ENCODE assay signal across 1 cellular context in genomic region chr4:10491420-10491819, GRCh38.
TF ChIP-seq lines count a peak whose summit lies in the region.

No MANE protein-coding gene starts in this region.

TF ChIP-seq in HepG2, 621 proteins besides CTCF, POLR2A, EP300 and RAD21 (continued from another document):
- TF ChIP-seq THAP9 (CRISPR knock-in tag; IDR thresholded peaks at IDR 0.05; ENCODE audit: borderline replicate concordance) (no peak), RERE (CRISPR knock-in tag; IDR thresholded peaks at IDR 0.05; ENCODE audit: low read depth) (no peak), DNMT1 (CRISPR knock-in tag; IDR thresholded peaks at IDR 0.05) (no peak), SOX13 (IDR thresholded peaks at IDR 0.05) (no peak), SOX13 (CRISPR knock-in tag; conservative IDR thresholded peaks at IDR 0.05 in 1 of 2, IDR thresholded peaks at IDR 0.05 in 1 of 2) (no peak), GATA4 (IDR thresholded peaks at IDR 0.05; ENCODE audit: borderline replicate concordance, low read depth) (no peak), ZNF570 (CRISPR knock-in tag; IDR thresholded peaks at IDR 0.05; ENCODE audit: borderline replicate concordance) (no peak), AHDC1 (CRISPR knock-in tag; IDR thresholded peaks at IDR 0.05; ENCODE audit: borderline replicate concordance) (no peak), ZNF772 (CRISPR knock-in tag; IDR thresholded peaks at IDR 0.05) (no peak), JARID2 (CRISPR knock-in tag; IDR thresholded peaks at IDR 0.05; ENCODE audit: insufficient replicate concordance) (no peak), ZNF543 (CRISPR knock-in tag; IDR thresholded peaks at IDR 0.05) (no peak), ZNF724P (CRISPR knock-in tag; IDR thresholded peaks at IDR 0.05; ENCODE audit: borderline replicate concordance) (no peak), TCF7 (IDR thresholded peaks at IDR 0.05; ENCODE audit: low read depth) (no peak), RCOR2 (CRISPR knock-in tag; IDR thresholded peaks at IDR 0.05) (no peak), ZNF639 (CRISPR knock-in tag; conservative IDR thresholded peaks at IDR 0.05) (no peak)
- TF ChIP-seq, protein P1, sequence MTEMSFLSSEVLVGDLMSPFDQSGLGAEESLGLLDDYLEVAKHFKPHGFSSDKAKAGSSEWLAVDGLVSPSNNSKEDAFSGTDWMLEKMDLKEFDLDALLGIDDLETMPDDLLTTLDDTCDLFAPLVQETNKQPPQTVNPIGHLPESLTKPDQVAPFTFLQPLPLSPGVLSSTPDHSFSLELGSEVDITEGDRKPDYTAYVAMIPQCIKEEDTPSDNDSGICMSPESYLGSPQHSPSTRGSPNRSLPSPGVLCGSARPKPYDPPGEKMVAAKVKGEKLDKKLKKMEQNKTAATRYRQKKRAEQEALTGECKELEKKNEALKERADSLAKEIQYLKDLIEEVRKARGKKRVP (CRISPR knock-in tag; IDR thresholded peaks at IDR 0.05), result no peak
- TF ChIP-seq, protein P2, sequence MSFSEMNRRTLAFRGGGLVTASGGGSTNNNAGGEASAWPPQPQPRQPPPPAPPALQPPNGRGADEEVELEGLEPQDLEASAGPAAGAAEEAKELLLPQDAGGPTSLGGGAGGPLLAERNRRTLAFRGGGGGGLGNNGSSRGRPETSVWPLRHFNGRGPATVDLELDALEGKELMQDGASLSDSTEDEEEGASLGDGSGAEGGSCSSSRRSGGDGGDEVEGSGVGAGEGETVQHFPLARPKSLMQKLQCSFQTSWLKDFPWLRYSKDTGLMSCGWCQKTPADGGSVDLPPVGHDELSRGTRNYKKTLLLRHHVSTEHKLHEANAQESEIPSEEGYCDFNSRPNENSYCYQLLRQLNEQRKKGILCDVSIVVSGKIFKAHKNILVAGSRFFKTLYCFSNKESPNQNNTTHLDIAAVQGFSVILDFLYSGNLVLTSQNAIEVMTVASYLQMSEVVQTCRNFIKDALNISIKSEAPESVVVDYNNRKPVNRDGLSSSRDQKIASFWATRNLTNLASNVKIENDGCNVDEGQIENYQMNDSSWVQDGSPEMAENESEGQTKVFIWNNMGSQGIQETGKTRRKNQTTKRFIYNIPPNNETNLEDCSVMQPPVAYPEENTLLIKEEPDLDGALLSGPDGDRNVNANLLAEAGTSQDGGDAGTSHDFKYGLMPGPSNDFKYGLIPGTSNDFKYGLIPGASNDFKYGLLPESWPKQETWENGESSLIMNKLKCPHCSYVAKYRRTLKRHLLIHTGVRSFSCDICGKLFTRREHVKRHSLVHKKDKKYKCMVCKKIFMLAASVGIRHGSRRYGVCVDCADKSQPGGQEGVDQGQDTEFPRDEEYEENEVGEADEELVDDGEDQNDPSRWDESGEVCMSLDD (CRISPR knock-in tag; IDR thresholded peaks at IDR 0.05; ENCODE audit: borderline replicate concordance), result no peak
